In genomic region chr3:38276917-38277630, GRCh38 we compare ENCODE assay signal across 1 cellular context.
TF ChIP-seq lines count a peak whose summit lies in the region.

No MANE protein-coding gene starts in this region.

TF ChIP-seq in IMR-90, 13 proteins besides CTCF, POLR2A, EP300 and RAD21:
- TF ChIP-seq, protein P1, sequence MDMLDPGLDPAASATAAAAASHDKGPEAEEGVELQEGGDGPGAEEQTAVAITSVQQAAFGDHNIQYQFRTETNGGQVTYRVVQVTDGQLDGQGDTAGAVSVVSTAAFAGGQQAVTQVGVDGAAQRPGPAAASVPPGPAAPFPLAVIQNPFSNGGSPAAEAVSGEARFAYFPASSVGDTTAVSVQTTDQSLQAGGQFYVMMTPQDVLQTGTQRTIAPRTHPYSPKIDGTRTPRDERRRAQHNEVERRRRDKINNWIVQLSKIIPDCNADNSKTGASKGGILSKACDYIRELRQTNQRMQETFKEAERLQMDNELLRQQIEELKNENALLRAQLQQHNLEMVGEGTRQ (IDR thresholded peaks at IDR 0.05; ENCODE audit: low read depth, low read length) = no peak
- TF ChIP-seq FOS (IDR thresholded peaks at IDR 0.05; ENCODE audit: low read depth, low read length) = no peak
- no peak for TF ChIP-seq SMC3 (IDR thresholded peaks at IDR 0.05; ENCODE audit: low read depth, low read length)
- TF ChIP-seq MAFK (IDR thresholded peaks at IDR 0.05; ENCODE audit: low read depth, low read length) = no peak
- no peak for TF ChIP-seq RCOR1 (IDR thresholded peaks at IDR 0.05; ENCODE audit: insufficient replicate concordance, low read length)
- no peak for TF ChIP-seq NFE2L2 (IDR thresholded peaks at IDR 0.05; ENCODE audit: low read depth, low read length)
- TF ChIP-seq CEBPB (IDR thresholded peaks at IDR 0.05; ENCODE audit: low read depth, low read length) = no peak
- no peak for TF ChIP-seq MXI1 (IDR thresholded peaks at IDR 0.05; ENCODE audit: borderline replicate concordance, low read depth, low read length)
- TF ChIP-seq MAZ (IDR thresholded peaks at IDR 0.05; ENCODE audit: borderline replicate concordance, low read depth, low read length) = no peak
- no peak for TF ChIP-seq BHLHE40 (IDR thresholded peaks at IDR 0.05; ENCODE audit: low read depth, low read length)
- no peak for TF ChIP-seq RFX5 (IDR thresholded peaks at IDR 0.05; ENCODE audit: low read depth, low read length)
- TF ChIP-seq, protein P2, sequence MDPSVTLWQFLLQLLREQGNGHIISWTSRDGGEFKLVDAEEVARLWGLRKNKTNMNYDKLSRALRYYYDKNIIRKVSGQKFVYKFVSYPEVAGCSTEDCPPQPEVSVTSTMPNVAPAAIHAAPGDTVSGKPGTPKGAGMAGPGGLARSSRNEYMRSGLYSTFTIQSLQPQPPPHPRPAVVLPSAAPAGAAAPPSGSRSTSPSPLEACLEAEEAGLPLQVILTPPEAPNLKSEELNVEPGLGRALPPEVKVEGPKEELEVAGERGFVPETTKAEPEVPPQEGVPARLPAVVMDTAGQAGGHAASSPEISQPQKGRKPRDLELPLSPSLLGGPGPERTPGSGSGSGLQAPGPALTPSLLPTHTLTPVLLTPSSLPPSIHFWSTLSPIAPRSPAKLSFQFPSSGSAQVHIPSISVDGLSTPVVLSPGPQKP (IDR thresholded peaks at IDR 0.05; ENCODE audit: borderline replicate concordance, low read depth, low read length) = no peak
- no peak for TF ChIP-seq CHD1 (IDR thresholded peaks at IDR 0.05; ENCODE audit: low read depth, low read length)
